In genomic region chr2:207935121-207935990, GRCh38 we compare ENCODE assay signal across 1 cellular context.
TF ChIP-seq lines count a peak whose summit lies in the region.

No MANE protein-coding gene starts in this region.

TF ChIP-seq in HepG2, 621 proteins besides CTCF, POLR2A, EP300 and RAD21 (continued from another document and continues in another):
- no peak for TF ChIP-seq PRDM15 (CRISPR knock-in tag; IDR thresholded peaks at IDR 0.05)
- 0 out of 2 replicates have a peak, but pooled peaks have one; percentile 38 for TF ChIP-seq RNF219 (CRISPR knock-in tag; IDR thresholded peaks at IDR 0.05)
- TF ChIP-seq U2AF1 (optimal IDR thresholded peaks at IDR 0.05; ENCODE audit: low read depth, low read length): no peak
- TF ChIP-seq ARID3A (IDR thresholded peaks at IDR 0.05; ENCODE audit: low read depth, low read length): peak; percentile 63; the same call in 1 of the 2 replicates
- TF ChIP-seq SETDB1 (CRISPR knock-in tag; IDR thresholded peaks at IDR 0.05; ENCODE audit: borderline replicate concordance): no peak
- no peak for TF ChIP-seq SAP130 (CRISPR knock-in tag; IDR thresholded peaks at IDR 0.05; ENCODE audit: low read depth)
- TF ChIP-seq ZNF510 (CRISPR knock-in tag; IDR thresholded peaks at IDR 0.05; ENCODE audit: low read depth): no peak
- no peak for TF ChIP-seq GABPB1 (CRISPR knock-in tag; IDR thresholded peaks at IDR 0.05)
- no peak for TF ChIP-seq IRF2 (CRISPR knock-in tag; IDR thresholded peaks at IDR 0.05)
- no peak for TF ChIP-seq ADNP (CRISPR knock-in tag; IDR thresholded peaks at IDR 0.05)
- TF ChIP-seq ZNF281 (CRISPR knock-in tag; IDR thresholded peaks at IDR 0.05; ENCODE audit: borderline replicate concordance): no peak
- TF ChIP-seq ZNF790 (CRISPR knock-in tag; IDR thresholded peaks at IDR 0.05; ENCODE audit: borderline replicate concordance): no peak
- TF ChIP-seq ZNF256 (CRISPR knock-in tag; conservative IDR thresholded peaks at IDR 0.05): no peak
- no peak for TF ChIP-seq ARNT (IDR thresholded peaks at IDR 0.05)
- TF ChIP-seq JUNB (CRISPR knock-in tag; IDR thresholded peaks at IDR 0.05; ENCODE audit: borderline replicate concordance): no peak
- TF ChIP-seq ZNF562 (CRISPR knock-in tag; IDR thresholded peaks at IDR 0.05; ENCODE audit: borderline replicate concordance): no peak
- no peak for TF ChIP-seq KIAA2018 (CRISPR knock-in tag; IDR thresholded peaks at IDR 0.05; ENCODE audit: borderline replicate concordance)
- no peak for TF ChIP-seq ZNF276 (CRISPR knock-in tag; IDR thresholded peaks at IDR 0.05; ENCODE audit: low read depth)
- TF ChIP-seq FOXK2 (IDR thresholded peaks at IDR 0.05): no peak
- TF ChIP-seq HOMEZ (CRISPR knock-in tag; IDR thresholded peaks at IDR 0.05; ENCODE audit: low read depth): no peak
- TF ChIP-seq ZKSCAN5 (CRISPR knock-in tag; IDR thresholded peaks at IDR 0.05): no peak
- no peak for TF ChIP-seq BCL3 (CRISPR knock-in tag; IDR thresholded peaks at IDR 0.05)
- no peak for TF ChIP-seq ZNF44 (CRISPR knock-in tag; IDR thresholded peaks at IDR 0.05)
- TF ChIP-seq MXI1 (IDR thresholded peaks at IDR 0.05; ENCODE audit: borderline replicate concordance, low read depth, low read length): no peak
- no peak for TF ChIP-seq BRD4 (CRISPR knock-in tag; IDR thresholded peaks at IDR 0.05)
- TF ChIP-seq MAFK (conservative IDR thresholded peaks at IDR 0.05 in 1 of 2, IDR thresholded peaks at IDR 0.05 in 1 of 2; ENCODE audit: low read length in 2 of 2): no peak
- TF ChIP-seq MAZ (IDR thresholded peaks at IDR 0.05; ENCODE audit: borderline replicate concordance, low read depth, low read length): no peak
- no peak for TF ChIP-seq MAZ (CRISPR knock-in tag; IDR thresholded peaks at IDR 0.05; ENCODE audit: low read depth)
- peak; percentile 56 for TF ChIP-seq CEBPG (CRISPR knock-in tag; IDR thresholded peaks at IDR 0.05)
- TF ChIP-seq YEATS4 (CRISPR knock-in tag; IDR thresholded peaks at IDR 0.05; ENCODE audit: borderline replicate concordance): no peak
- TF ChIP-seq CHD2 (IDR thresholded peaks at IDR 0.05; ENCODE audit: low read depth, low read length): no peak
- 0 out of 2 replicates have a peak, but pooled peaks have one; percentile 24 for TF ChIP-seq GFI1 (CRISPR knock-in tag; IDR thresholded peaks at IDR 0.05; ENCODE audit: borderline replicate concordance)
- TF ChIP-seq FIP1L1 (IDR thresholded peaks at IDR 0.05; ENCODE audit: borderline replicate concordance, insufficient read depth, low read depth, low read length): no peak
- TF ChIP-seq ZNF773 (CRISPR knock-in tag; IDR thresholded peaks at IDR 0.05; ENCODE audit: borderline replicate concordance): no peak
- no peak for TF ChIP-seq ZZZ3 (CRISPR knock-in tag; IDR thresholded peaks at IDR 0.05; ENCODE audit: borderline replicate concordance)
